ENCODE assay signal across 8 cellular contexts in the genomic region with DNA sequence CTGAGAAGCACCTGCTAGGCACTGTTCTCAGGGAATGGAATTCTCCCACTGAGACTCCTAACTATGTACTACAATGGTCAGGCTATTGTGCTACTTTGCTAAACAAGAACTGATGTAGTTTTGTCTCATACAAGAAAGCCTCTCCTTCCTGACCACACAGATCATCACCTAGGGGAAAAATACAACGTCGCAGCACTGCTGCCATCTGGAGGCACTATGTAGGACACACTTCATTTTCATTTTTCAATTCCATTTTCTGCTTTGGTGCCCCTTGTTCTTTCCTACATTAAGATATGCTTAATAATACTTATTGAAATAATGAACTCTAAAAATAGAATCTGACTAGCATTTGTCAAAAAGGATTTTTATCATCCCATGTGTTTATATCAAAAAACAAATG. TPM values are rescaled to one million over a fixed set of nuclear protein-coding genes. Genes with fewer than 3 reads are reported as not detected.
DNase-seq lines count a peak whose midpoint lies in the region; ATAC-seq and TF ChIP-seq lines count a peak whose summit lies in the region.

No MANE protein-coding gene starts in this region.

- H3K79me2 ChIP-seq in H9 (ENCODE audit: insufficient read depth, low read length): no peaks in the 10 kb centered on the region
- H3K79me2 ChIP-seq in Karpas-422 (ENCODE audit: low read length): peaks cover 6% of the 10 kb centered on the region
- no peaks in the 10 kb centered on the region for H3K79me2 ChIP-seq in hepatocyte

- no peak overlapping the region for H3K4me3 ChIP-seq in AG04449 (ENCODE audit: low read depth, low read length)
- no peak overlapping the region for H3K4me3 ChIP-seq in GM12864 (ENCODE audit: low read depth, low read length)
- H3K4me3 ChIP-seq in Karpas-422 (ENCODE audit: low read length): no peak overlapping the region
- H3K4me3 ChIP-seq in hepatocyte: no peak overlapping the region
- no peak overlapping the region for H3K4me3 ChIP-seq in upper lobe of right lung

- no peak overlapping the region for H3T11ph ChIP-seq in H9 (ENCODE audit: low read length)

- H3K4me3 Mint-ChIP-seq in H9: no peak overlapping the region
- H3K4me3 Mint-ChIP-seq in activated CD8-positive, alpha-beta T cell treated with anti-CD3 and anti-CD28 coated beads for 36 hours: no peak overlapping the region

- no peak overlapping the region for H3K9ac ChIP-seq in H9 (ENCODE audit: extremely low read depth, insufficient read length, low read length)
- no peak overlapping the region for H3K9ac ChIP-seq in Karpas-422 (ENCODE audit: low read length)

- no peak overlapping the region for H3K27ac ChIP-seq in H9 (ENCODE audit: insufficient read length, low read depth, low read length)
- H3K27ac ChIP-seq in Karpas-422 (ENCODE audit: low read length): no peak overlapping the region
- H3K27ac ChIP-seq in hepatocyte: no peak overlapping the region
- H3K27ac ChIP-seq in upper lobe of right lung: no peak overlapping the region

- H2BK12ac ChIP-seq in H9 (ENCODE audit: insufficient read length, low read depth, low read length): no peak overlapping the region

- no CpG with 5 or more reads among the region's 2 CpGs for WGBS in H9 (ENCODE audit: extremely low coverage, insufficient read length, low lambda C conversion rate)
- WGBS in hepatocyte (ENCODE audit: low lambda C conversion rate, missing lambda C conversion rate): 24% methylated on average over 2 of the region's 2 CpGs

- H3K18ac ChIP-seq in H9 (ENCODE audit: insufficient read length, low read depth, low read length): no peak overlapping the region

- no peak overlapping the region for H3K4me2 ChIP-seq in H9 (ENCODE audit: insufficient read depth, insufficient read length, low read length)
- H3K4me2 ChIP-seq in Karpas-422 (ENCODE audit: low read depth, low read length, poor library complexity, severe bottlenecking): no peak overlapping the region
- no peak overlapping the region for H3K4me2 ChIP-seq in hepatocyte

- CTCF ChIA-PET in AG04449 (lab: Yijun Ruan, JAX): interaction anchor here (0.6 kb wide), 2 partner anchors 11 to 629 kb away, joined by 3 read pairs; no protein-coding TSS in a partner anchor
- CTCF ChIA-PET in activated CD8-positive, alpha-beta T cell treated with anti-CD3 and anti-CD28 coated beads for 36 hours (lab: Charles Lee): interaction anchor here (0.7 to 4.1 kb wide), 9 partner anchors 9 to 245 kb away, joined by 3 to 16 read pairs (median 4); a partner anchor contains a TSS

- H3K36me3 Mint-ChIP-seq in H9 (ENCODE audit: insufficient read depth in 1 of 3, low read depth in 3 of 3): peaks cover 39 to 78% (median 72%) of the 10 kb centered on the region in 3 experiments
- H3K36me3 Mint-ChIP-seq in activated CD8-positive, alpha-beta T cell treated with anti-CD3 and anti-CD28 coated beads for 36 hours (ENCODE audit: low read depth): peaks cover 47% of the 10 kb centered on the region

- H3K56ac ChIP-seq in H9 (ENCODE audit: insufficient read length, low read depth, low read length): no peak overlapping the region

- H2AK5ac ChIP-seq in H9 (ENCODE audit: insufficient read length, low read length): no peak overlapping the region

- no peak for DNase-seq in AG04449 (ENCODE audit: low read depth, low spot score)
- DNase-seq in GM12864 (ENCODE audit: low read depth): no peak
- no peak for DNase-seq in H9
- DNase-seq in Karpas-422: peak; percentile 54
- peak; percentile 50 for DNase-seq in activated CD8-positive, alpha-beta T cell treated with anti-CD3 and anti-CD28 coated beads for 36 hours
- DNase-seq in hepatocyte (ENCODE audit: low spot score): peak; percentile 51
- no peak for DNase-seq in upper lobe of right lung
- DNase-seq in NCI-H774 (lab: John Stamatoyannopoulos, UW): no peak

- H3K4ac ChIP-seq in H9 (ENCODE audit: low read depth, low read length): no peak overlapping the region

- H2BK15ac ChIP-seq in H9 (ENCODE audit: low read depth, low read length): no peak overlapping the region

- no peaks in the 10 kb centered on the region for H3K9me3 Mint-ChIP-seq in H9
- no peaks in the 10 kb centered on the region for H3K9me3 Mint-ChIP-seq in activated CD8-positive, alpha-beta T cell treated with anti-CD3 and anti-CD28 coated beads for 36 hours

- no peak overlapping the region for H2BK120ac ChIP-seq in H9 (ENCODE audit: low read depth, low read length, poor library complexity, severe bottlenecking)

- H4K20me1 ChIP-seq in H9 (ENCODE audit: control insufficient read depth, insufficient read depth, insufficient read length) (no peaks in the 10 kb centered on the region), Karpas-422 (ENCODE audit: insufficient read depth, low read depth, low read length) (no peaks in the 10 kb centered on the region; the same call in 1 of the 2 replicates), hepatocyte (ENCODE audit: insufficient read depth, poor library complexity, severe bottlenecking) (no peaks in the 10 kb centered on the region)

- H3K4me1 Mint-ChIP-seq in H9: no peaks in the 10 kb centered on the region; a peak in 1 of 4 replicates
- H3K4me1 Mint-ChIP-seq in activated CD8-positive, alpha-beta T cell treated with anti-CD3 and anti-CD28 coated beads for 36 hours (ENCODE audit: low read depth): peaks cover 7% of the 10 kb centered on the region

- H3K9me2 ChIP-seq in Karpas-422 (replicated peaks; ENCODE audit: insufficient read depth, low read length) (no peaks in the 10 kb centered on the region), hepatocyte (replicated peaks; ENCODE audit: insufficient read depth) (no peaks in the 10 kb centered on the region)

- H3K27me3 Mint-ChIP-seq in H9 (ENCODE audit: low read depth): no peaks in the 10 kb centered on the region
- H3K27me3 Mint-ChIP-seq in activated CD8-positive, alpha-beta T cell treated with anti-CD3 and anti-CD28 coated beads for 36 hours: no peaks in the 10 kb centered on the region

- H2AFZ ChIP-seq in H9 (ENCODE audit: low read length) (no peak overlapping the region), Karpas-422 (ENCODE audit: low read length) (no peak overlapping the region), hepatocyte (no peak overlapping the region)

- H3K14ac ChIP-seq in H9 (ENCODE audit: insufficient read depth, low read length): no peak overlapping the region

- H3K79me1 ChIP-seq in H9 (ENCODE audit: insufficient read depth, low read depth, low read length, poor library complexity, severe bottlenecking): peaks cover 4% of the 10 kb centered on the region

- no peak overlapping the region for H3K27ac Mint-ChIP-seq in H9
- H3K27ac Mint-ChIP-seq in activated CD8-positive, alpha-beta T cell treated with anti-CD3 and anti-CD28 coated beads for 36 hours: peak overlapping the region; percentile 68

- no peak overlapping the region for H4K5ac ChIP-seq in H9 (ENCODE audit: insufficient read length, low read depth, low read length)

- POLR2A ChIA-PET in AG04449 (lab: Yijun Ruan, JAX): no interaction called here
- POLR2A ChIA-PET in activated CD8-positive, alpha-beta T cell treated with anti-CD3 and anti-CD28 coated beads for 36 hours (lab: Charles Lee): interaction anchor here (1.1 kb wide), 1 partner anchor 19 kb away, joined by 4 read pairs; no protein-coding TSS in a partner anchor

- H3K23me2 ChIP-seq in H9 (ENCODE audit: insufficient read length, low read depth, low read length, poor library complexity, severe bottlenecking): no peaks in the 10 kb centered on the region

- H3K36me3 ChIP-seq in Karpas-422 (ENCODE audit: insufficient read depth, low read length): peaks cover 68% of the 10 kb centered on the region
- H3K36me3 ChIP-seq in hepatocyte (replicated peaks; ENCODE audit: insufficient read depth, low read depth): no peaks in the 10 kb centered on the region
- H3K36me3 ChIP-seq in upper lobe of right lung: peaks cover 72% of the 10 kb centered on the region

- TF ChIP-seq CTCF in AG04449 (IDR thresholded peaks at IDR 0.05; ENCODE audit: insufficient read depth, low read length, missing control alignments) (peak; percentile 42), GM12864 (IDR thresholded peaks at IDR 0.05; ENCODE audit: low read depth, low read length, missing control alignments) (peak; percentile 66), H9 (conservative IDR thresholded peaks at IDR 0.05) (peak; percentile 70), hepatocyte (IDR thresholded peaks at IDR 0.05; ENCODE audit: poor library complexity) (peak; percentile 64), upper lobe of right lung (IDR thresholded peaks at IDR 0.05) (peak; percentile 34)
- peak; percentile 67 for TF ChIP-seq CTCF in activated CD8-positive, alpha-beta T cell treated with anti-CD3 and anti-CD28 coated beads for 36 hours (IDR thresholded peaks at IDR 0.05)

- peak; percentile 76 for ATAC-seq in activated CD8-positive, alpha-beta T cell treated with anti-CD3 and anti-CD28 coated beads for 36 hours
- peak; percentile 33 for ATAC-seq in upper lobe of right lung

- no peaks in the 10 kb centered on the region for H3K4me1 ChIP-seq in H9 (ENCODE audit: insufficient read depth, low read length)
- H3K4me1 ChIP-seq in Karpas-422 (ENCODE audit: low read length): no peaks in the 10 kb centered on the region
- peaks cover under 1% of the 10 kb centered on the region for H3K4me1 ChIP-seq in hepatocyte (ENCODE audit: insufficient read depth)
- no peaks in the 10 kb centered on the region for H3K4me1 ChIP-seq in upper lobe of right lung

- no peak overlapping the region for H4K91ac ChIP-seq in H9 (ENCODE audit: insufficient read length, low read depth, low read length)

- intact Hi-C loops in activated CD8-positive, alpha-beta T cell treated with anti-CD3 and anti-CD28 coated beads for 36 hours (cut with micrococcal nuclease): no loop called here
- intact Hi-C loops in upper lobe of right lung (cut with DNase I): no loop called here

- no peak overlapping the region for H2BK20ac ChIP-seq in H9 (ENCODE audit: low read depth, low read length, poor library complexity, severe bottlenecking)

- H3K9me3 ChIP-seq in H9 (ENCODE audit: control insufficient read depth, low read depth, low read length): no peaks in the 10 kb centered on the region
- H3K9me3 ChIP-seq in Karpas-422 (ENCODE audit: low read length): no peaks in the 10 kb centered on the region
- no peaks in the 10 kb centered on the region for H3K9me3 ChIP-seq in hepatocyte (ENCODE audit: low read depth)
- H3K9me3 ChIP-seq in upper lobe of right lung: no peaks in the 10 kb centered on the region

- H2BK5ac ChIP-seq in H9 (ENCODE audit: insufficient read length, low read length): no peak overlapping the region

- H3K27me3 ChIP-seq in H9 (ENCODE audit: insufficient read depth, low read length) (no peaks in the 10 kb centered on the region), Karpas-422 (ENCODE audit: low read length) (no peaks in the 10 kb centered on the region), hepatocyte (no peaks in the 10 kb centered on the region), upper lobe of right lung (no peaks in the 10 kb centered on the region)

- H3K23ac ChIP-seq in H9 (ENCODE audit: insufficient read length, low read depth, low read length): no peak overlapping the region

- no peak overlapping the region for H4K8ac ChIP-seq in H9 (replicated peaks; ENCODE audit: insufficient read length, low read depth, low read length)

RNA-seq across cellular contexts. Expression of a gene that starts 21.1 kb away (rescaled TPM):
- 79.5 and 84.6 TPM in 2 replicates for total RNA-seq in H9 (2021)
- 46.4 and 60.7 TPM in 2 replicates for total RNA-seq in Karpas-422 (2014; rRNA removed; shearing (Covaris generic); ENCODE audit: low replicate concordance)
- 100 to 1,000 TPM in 1 of 2 experiments, 10 to 100 TPM in 1; 88.7 to 108 TPM for total RNA-seq in activated CD8-positive, alpha-beta T cell treated with anti-CD3 and anti-CD28 coated beads for 36 hours
- total RNA-seq in hepatocyte: 20.3 and 22.8 TPM in 2 replicates
- 11.8 and 12.9 TPM in 2 replicates for polyA plus RNA-seq in hepatocyte
- 30.7 TPM for total RNA-seq in upper lobe of right lung

RNA-seq across cellular contexts. Expression of a gene that starts 21.5 kb away (rescaled TPM):
- total RNA-seq in H9 (2021): 17.6 and 17.7 TPM in 2 replicates
- 30.1 and 52.4 TPM in 2 replicates for total RNA-seq in Karpas-422 (2014; rRNA removed; shearing (Covaris generic); ENCODE audit: low replicate concordance)
- total RNA-seq in activated CD8-positive, alpha-beta T cell treated with anti-CD3 and anti-CD28 coated beads for 36 hours: 10 to 100 TPM; 17.5 to 17.9 TPM
- total RNA-seq in hepatocyte: 34.2 and 47.4 TPM in 2 replicates
- polyA plus RNA-seq in hepatocyte: 18.6 and 19.3 TPM in 2 replicates
- 28.8 TPM for total RNA-seq in upper lobe of right lung

RNA-seq across cellular contexts. Expression of a gene that starts 26.2 kb away (rescaled TPM):
- total RNA-seq in H9 (2021) (not detected in 2 replicates), hepatocyte (not detected in 2 replicates), upper lobe of right lung (not detected)
- not detected in 2 replicates for total RNA-seq in Karpas-422 (2014; rRNA removed; shearing (Covaris generic); ENCODE audit: low replicate concordance)
- not detected for total RNA-seq in activated CD8-positive, alpha-beta T cell treated with anti-CD3 and anti-CD28 coated beads for 36 hours
- not detected in 2 replicates for polyA plus RNA-seq in hepatocyte

Comparison
In these comparisons a context has a peak if more than half of its experiments do, and no peak if none do; other contexts are left out.
1. DNase-seq: peak in Karpas-422 (single experiment), activated CD8-positive, alpha-beta T cell treated with anti-CD3 and anti-CD28 coated beads for 36 hours (single experiment) and hepatocyte (single experiment); none in AG04449 (single experiment), GM12864 (single experiment), H9 (single experiment), upper lobe of right lung (single experiment) and NCI-H774 (single experiment).
2. Peak in every context shown above with its lines, with median percentiles within 50 percentile points of each other: CTCF ChIP-seq.